In the genomic region with DNA sequence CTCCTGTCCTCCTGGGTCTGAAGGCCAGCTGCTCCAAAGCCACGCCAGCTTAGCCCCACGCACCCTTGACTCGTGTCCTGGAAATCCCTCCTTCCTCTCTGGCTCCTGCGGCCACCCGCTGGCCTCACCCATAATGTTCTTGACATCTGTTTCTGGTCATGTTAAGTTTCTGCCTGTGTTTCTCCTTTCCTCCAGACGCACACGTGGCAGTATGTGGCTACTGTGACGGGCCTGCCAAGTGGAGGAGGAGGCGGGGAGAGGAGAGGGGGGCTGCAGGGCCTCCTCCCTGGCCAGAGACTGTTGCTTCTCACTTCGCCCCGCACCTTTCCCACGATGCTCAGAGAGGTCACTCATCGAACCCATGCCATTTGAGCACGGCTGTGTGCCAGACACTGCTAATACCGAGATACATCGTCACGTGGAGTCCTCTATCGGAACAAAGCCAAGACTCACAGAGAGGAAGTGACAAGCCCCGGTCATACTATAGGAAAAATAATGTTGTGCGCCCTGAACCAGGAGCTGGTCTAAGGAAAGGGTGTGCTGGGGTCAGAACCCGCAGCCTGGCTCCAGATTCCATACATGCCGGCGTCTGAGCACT, we compare ENCODE assay signal across 8 cellular contexts. TPM values are rescaled to one million over a fixed set of nuclear protein-coding genes. Genes with fewer than 3 reads are reported as not detected.
DNase-seq lines count a peak whose midpoint lies in the region; ATAC-seq and TF ChIP-seq lines count a peak whose summit lies in the region.

No MANE protein-coding gene starts in this region.

- H3K9me3 ChIP-seq in HEK293 (ENCODE audit: control insufficient read depth, insufficient read depth, low read depth, low read length) (no peaks in the 10 kb centered on the region), adrenal gland (replicated peaks in 1 of 3) (no peaks in the 10 kb centered on the region)

- DNase-seq in adrenal gland (peak in 6 of 7 donors; percentile 68 to 85 (median 76)), iris pigment epithelial cell (ENCODE audit: low read depth) (peak; percentile 71), NCI-H1092 treated with DMSO at 0.1 percent for 48 hours (lab: John Stamatoyannopoulos, UW) (no peak)
- no peak for DNase-seq in stimulated activated naive CD8-positive, alpha-beta T cell treated with anti-CD3 and anti-CD28 coated beads, Interleukin-15, amount 100 ng/mL, for 72 hours

- H3K4me1 Mint-ChIP-seq in stimulated activated naive CD8-positive, alpha-beta T cell treated with anti-CD3 and anti-CD28 coated beads, Interleukin-15, amount 100 ng/mL, for 72 hours: peaks cover 36% of the 10 kb centered on the region

- H3K4me3 ChIP-seq in HEK293 (ENCODE audit: low read depth, low read length) (no peak overlapping the region), adrenal gland (no peak overlapping the region)

- CTCF ChIA-PET in HEK293 (lab: Yijun Ruan, JAX): interaction anchor here (1.0 to 2.4 kb wide), 3 partner anchors 20 to 420 kb away, joined by 3 to 14 read pairs (median 5); no protein-coding TSS in a partner anchor

- no peaks in the 10 kb centered on the region for H3K9me3 Mint-ChIP-seq in stimulated activated naive CD8-positive, alpha-beta T cell treated with anti-CD3 and anti-CD28 coated beads, Interleukin-15, amount 100 ng/mL, for 72 hours

- intact Hi-C loops in adrenal gland (cut with DNase I): no loop called here

- peak overlapping the region in 1 of 2 donors; percentile 83 for H3K27ac Mint-ChIP-seq in stimulated activated naive CD8-positive, alpha-beta T cell treated with anti-CD3 and anti-CD28 coated beads, Interleukin-15, amount 100 ng/mL, for 72 hours

- POLR2A ChIA-PET in HEK293 (lab: Yijun Ruan, JAX): no interaction called here

- no peak for TF ChIP-seq POLR2A in adrenal gland (IDR thresholded peaks at IDR 0.05)

- H3K27ac ChIP-seq in HEK293 (ENCODE audit: extremely low read depth, low read depth, low read length) (no peak overlapping the region), adrenal gland (peak overlapping the region in 4 of 5 donors; percentile 88 to 94 (median 90))

- H3K4me1 ChIP-seq in HEK293 (ENCODE audit: control insufficient read depth, insufficient read depth, low read length): no peaks in the 10 kb centered on the region; the same call in 1 of the 2 replicates
- peaks cover 41 to 66% of the 10 kb centered on the region in 2 donors for H3K4me1 ChIP-seq in adrenal gland (replicated peaks in 1 of 2)

- peak; percentile 62 for ATAC-seq in stimulated activated naive CD8-positive, alpha-beta T cell treated with anti-CD3 and anti-CD28 coated beads, Interleukin-15, amount 100 ng/mL, for 72 hours
- ATAC-seq in GM21528 (IDR thresholded peaks at IDR 0.05; ENCODE audit: low FRiP score, unreplicated experiment) (no peak), HG02678 (IDR thresholded peaks at IDR 0.05; ENCODE audit: unreplicated experiment) (no peak), GM21576 (IDR thresholded peaks at IDR 0.05; ENCODE audit: unreplicated experiment) (no peak)

- no peaks in the 10 kb centered on the region for H3K36me3 ChIP-seq in HEK293 (ENCODE audit: control insufficient read depth in 2 of 2, insufficient read depth in 1 of 2, low read length in 2 of 2)
- H3K36me3 ChIP-seq in adrenal gland (replicated peaks in 1 of 2): no peaks in the 10 kb centered on the region

- no peaks in the 10 kb centered on the region for H3K27me3 ChIP-seq in adrenal gland

- peak overlapping the region; percentile 40 to 47 for H3K4me3 Mint-ChIP-seq in stimulated activated naive CD8-positive, alpha-beta T cell treated with anti-CD3 and anti-CD28 coated beads, Interleukin-15, amount 100 ng/mL, for 72 hours

- TF ChIP-seq CTCF in HEK293 (tag by site-specific recombination; IDR thresholded peaks at IDR 0.05) (0 out of 2 replicates have a peak, but pooled peaks have one; percentile 20), adrenal gland (IDR thresholded peaks at IDR 0.05) (peak in 1 of 6 experiments; percentile 20)

- WGBS in adrenal gland, 4 donors: 15 to 26% (median 18%) methylated on average over 23 of the region's 23 CpGs

- no peaks in the 10 kb centered on the region for H3K27me3 Mint-ChIP-seq in stimulated activated naive CD8-positive, alpha-beta T cell treated with anti-CD3 and anti-CD28 coated beads, Interleukin-15, amount 100 ng/mL, for 72 hours

TF ChIP-seq in HEK293, 187 proteins besides CTCF, POLR2A, EP300 and RAD21:
- TF ChIP-seq ZFHX2 (tag by site-specific recombination; conservative IDR thresholded peaks at IDR 0.05) (0 out of 2 replicates have a peak, but pooled peaks have one; percentile 2), ZNF747 (tag by site-specific recombination; IDR thresholded peaks at IDR 0.05) (no peak)

RNA-seq across cellular contexts. Expression of a gene that starts 11.5 kb away (rescaled TPM):
- 10 to 100 TPM in 1 of 8 donors, 1 to 10 TPM in 7; 2.2 to 28.6 (median 5.9) TPM for total RNA-seq in adrenal gland
- polyA plus RNA-seq in adrenal gland: 10 to 100 TPM in 2 of 3 donors, 1 to 10 TPM in 1; 2.9 to 45.7 (median 17.9) TPM

RNA-seq across cellular contexts. Expression of a gene that starts 26.8 kb away (rescaled TPM):
- total RNA-seq in adrenal gland: 1 to 10 TPM in 5 of 8 donors, under 1 TPM in 3; 0.43 to 2.1 (median 1.4) TPM
- polyA plus RNA-seq in adrenal gland: under 1 TPM; 0.34 to 0.48 (median 0.40) TPM

RNA-seq across cellular contexts. Expression of a gene that starts 35.7 kb away (rescaled TPM):
- 1 to 10 TPM in 1 of 8 donors, under 1 TPM in 6, not detected in 1; 0.28 to 2.0 (median 0.41) TPM for total RNA-seq in adrenal gland
- 1 to 10 TPM in 2 of 3 donors, under 1 TPM in 1; 0.34 to 1.2 (median 1.0) TPM for polyA plus RNA-seq in adrenal gland

Comparison
In these comparisons a context has a peak if more than half of its experiments do, and no peak if none do; other contexts are left out.
1. DNase-seq: peak in adrenal gland (6 of 7) and iris pigment epithelial cell (single experiment); none in stimulated activated naive CD8-positive, alpha-beta T cell treated with anti-CD3 and anti-CD28 coated beads, Interleukin-15, amount 100 ng/mL, for 72 hours (0 of 2) and NCI-H1092 treated with DMSO at 0.1 percent for 48 hours (single experiment).